8 cellular contexts compared by ENCODE assay signal in the genomic region with DNA sequence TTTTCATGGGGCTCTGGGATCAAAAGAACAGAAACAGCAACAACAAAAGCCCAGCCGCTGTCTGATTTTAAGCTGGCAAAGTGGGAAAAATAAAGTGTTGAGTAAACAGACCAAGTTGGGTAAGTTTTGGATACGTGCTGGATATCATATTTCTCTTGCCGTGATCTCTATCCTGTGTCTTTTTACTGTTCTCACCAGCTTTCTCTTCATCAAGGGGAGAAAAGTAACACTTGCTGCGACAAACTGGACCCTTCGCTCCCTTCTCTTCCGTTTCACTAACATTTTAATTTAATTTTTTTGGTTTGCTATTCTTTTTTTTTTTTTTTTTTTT. TPM values are rescaled to one million over a fixed set of nuclear protein-coding genes. Genes with fewer than 3 reads are reported as not detected.
DNase-seq lines count a peak whose midpoint lies in the region; ATAC-seq and TF ChIP-seq lines count a peak whose summit lies in the region.

No MANE protein-coding gene starts in this region.

- no peaks in the 10 kb centered on the region for H3K4me1 ChIP-seq in NT2/D1 (ENCODE audit: insufficient read depth, insufficient read length)
- no peaks in the 10 kb centered on the region for H3K4me1 ChIP-seq in endodermal cell (ENCODE audit: control insufficient read depth, insufficient read depth, low read length)

- H3K27me3 Mint-ChIP-seq in CD14-positive monocyte (ENCODE audit: low read depth in 3 of 3) (peaks cover 1 to 20% (median 16%) of the 10 kb centered on the region in 3 donors), endodermal cell (ENCODE audit: insufficient read depth) (peaks cover 31% of the 10 kb centered on the region), neural crest cell (ENCODE audit: low read depth) (peaks cover 2% of the 10 kb centered on the region)

- ATAC-seq in GM19023 (IDR thresholded peaks at IDR 0.05; ENCODE audit: unreplicated experiment), result no peak

- peak overlapping the region; percentile 49 for H3K4me3 ChIP-seq in NT2/D1 (ENCODE audit: insufficient read length, low read depth)
- H3K4me3 ChIP-seq in endodermal cell (ENCODE audit: low read length), result peak overlapping the region; percentile 94

- no peaks in the 10 kb centered on the region for H3K27me3 ChIP-seq in NT2/D1 (ENCODE audit: insufficient read depth, insufficient read length)
- H3K27me3 ChIP-seq in endodermal cell (ENCODE audit: control insufficient read depth, insufficient read depth, low read length, poor library complexity, severe bottlenecking), result no peaks in the 10 kb centered on the region

- H3K4me1 Mint-ChIP-seq in CD14-positive monocyte (peaks cover 31% of the 10 kb centered on the region), endodermal cell (peaks cover 3% of the 10 kb centered on the region), neural crest cell (peaks cover 15% of the 10 kb centered on the region)

- DNase-seq in CD14-positive monocyte (ENCODE audit: low spot score), result no peak
- DNase-seq in NT2/D1 (ENCODE audit: low read depth, low spot score), result no peak
- DNase-seq in endodermal cell, result no peak
- DNase-seq in neural crest cell (ENCODE audit: low read depth, low spot score), result no peak
- no peak for DNase-seq in NOMO-1 treated with dmso at 0.1 percent for 144 hours (lab: John Stamatoyannopoulos, UW; ENCODE audit: unreplicated experiment)
- DNase-seq in NCI-H2227 treated with DMSO at 0.1 percent for 48 hours (lab: John Stamatoyannopoulos, UW), result no peak
- no peak for DNase-seq in NCI-H526 (lab: John Stamatoyannopoulos, UW)

- H3K9me3 Mint-ChIP-seq in CD14-positive monocyte, result peaks cover 0 to 3% (median 0%) of the 10 kb centered on the region in 7 donors
- peaks cover 3% of the 10 kb centered on the region for H3K9me3 Mint-ChIP-seq in endodermal cell
- H3K9me3 Mint-ChIP-seq in neural crest cell, result peaks cover 3% of the 10 kb centered on the region

- WGBS in endodermal cell (ENCODE audit: insufficient coverage in 1 of 2, insufficient read length in 1 of 2), 2 experiments, result 31 to 39% methylated on average over 3 to 5 of the region's 6 CpGs

- H3K27ac Mint-ChIP-seq in CD14-positive monocyte (peak overlapping the region in 1 of 7 donors; percentile 66), endodermal cell (peak overlapping the region; percentile 87), neural crest cell (ENCODE audit: unreplicated experiment) (peak overlapping the region; percentile 96)

- H3K4me3 Mint-ChIP-seq in CD14-positive monocyte (peak overlapping the region; percentile 85 to 91), endodermal cell (peak overlapping the region; percentile 81), neural crest cell (peak overlapping the region; percentile 98)

- H3K9ac ChIP-seq in NT2/D1 (ENCODE audit: insufficient read length, low read depth) (peak overlapping the region; percentile 66), endodermal cell (ENCODE audit: extremely low read depth, low read length, poor library complexity, severe bottlenecking) (peak overlapping the region; percentile 76)

- H3K9me3 ChIP-seq in NT2/D1 (ENCODE audit: insufficient read depth, low read length) (no peaks in the 10 kb centered on the region), endodermal cell (ENCODE audit: control insufficient read depth, low read length) (no peaks in the 10 kb centered on the region)

- H3K36me3 ChIP-seq in NT2/D1 (ENCODE audit: insufficient read depth, insufficient read length, low read length), result no peaks in the 10 kb centered on the region
- no peaks in the 10 kb centered on the region for H3K36me3 ChIP-seq in endodermal cell (ENCODE audit: control insufficient read depth, insufficient read depth, low read length)

- no peaks in the 10 kb centered on the region for H3K36me3 Mint-ChIP-seq in CD14-positive monocyte
- no peaks in the 10 kb centered on the region for H3K36me3 Mint-ChIP-seq in endodermal cell (ENCODE audit: low read depth)
- H3K36me3 Mint-ChIP-seq in neural crest cell (ENCODE audit: low read depth), result no peaks in the 10 kb centered on the region

- H3K27ac ChIP-seq in endodermal cell (ENCODE audit: low read depth, low read length), result peak overlapping the region; percentile 63

- TF ChIP-seq CTCF in CD14-positive monocyte (IDR thresholded peaks at IDR 0.05) (no peak), endodermal cell (conservative IDR thresholded peaks at IDR 0.05) (no peak), neural crest cell (conservative IDR thresholded peaks at IDR 0.05) (no peak)

- intact Hi-C loops in CD14-positive monocyte (cut with micrococcal nuclease), result no loop called here

RNA-seq across cellular contexts. Expression of a gene that starts 0.4 kb away (rescaled TPM):
- 1 to 10 TPM in 1 of 2 donors, under 1 TPM in 1; 0.97 to 1.5 TPM for polyA plus RNA-seq in CD14-positive monocyte
- total RNA-seq in endodermal cell (1 to 10 TPM; 5.8 to 7.8 TPM), neural crest cell (18.2 and 18.7 TPM in 2 replicates)
- polyA plus RNA-seq in endodermal cell (2013, experiment 1 of 2), result 17.6 TPM
- 15.0 TPM for polyA plus RNA-seq in endodermal cell (2013, experiment 2 of 2)
